ENCODE assay signal across 4 cellular contexts in the genomic region with DNA sequence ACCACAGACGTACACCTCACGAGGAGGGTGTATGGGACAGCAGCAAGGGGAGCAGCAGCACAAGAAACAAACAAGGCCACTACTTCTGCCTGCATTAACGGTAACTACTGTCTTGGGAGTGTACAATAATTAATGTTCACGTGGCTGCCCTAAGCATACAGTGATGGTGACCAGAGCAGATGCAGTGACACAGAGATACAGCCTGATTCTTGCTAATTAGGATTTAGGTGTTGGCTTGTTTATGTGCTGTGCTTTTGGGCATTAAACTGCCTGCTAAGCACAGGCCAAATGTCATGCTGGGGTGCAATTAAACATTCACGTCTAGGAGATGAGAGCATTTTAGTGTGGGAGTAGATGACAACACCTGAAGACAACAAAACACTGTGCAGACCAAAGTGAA.
A peak's percentile ranks its signal among the peaks of the same experiment; 100 is the strongest.
TF ChIP-seq lines count a peak whose summit lies in the region.

No MANE protein-coding gene starts in this region.

TF ChIP-seq in SK-N-SH treated with all-trans-retinoic acid at 6 μM for 48 hours, 23 proteins besides CTCF, POLR2A, EP300 and RAD21:
- TF ChIP-seq GLIS3 (CRISPR knock-in tag; IDR thresholded peaks at IDR 0.05) (no peak), ZNF70 (CRISPR knock-in tag; IDR thresholded peaks at IDR 0.05) (no peak), ZNF565 (CRISPR knock-in tag; conservative IDR thresholded peaks at IDR 0.05; ENCODE audit: low read depth) (no peak), ESRRG (CRISPR knock-in tag; IDR thresholded peaks at IDR 0.05) (no peak), CSDC2 (CRISPR knock-in tag; IDR thresholded peaks at IDR 0.05) (no peak), ZFP3 (CRISPR knock-in tag; IDR thresholded peaks at IDR 0.05) (no peak)
- TF ChIP-seq, protein P1, sequence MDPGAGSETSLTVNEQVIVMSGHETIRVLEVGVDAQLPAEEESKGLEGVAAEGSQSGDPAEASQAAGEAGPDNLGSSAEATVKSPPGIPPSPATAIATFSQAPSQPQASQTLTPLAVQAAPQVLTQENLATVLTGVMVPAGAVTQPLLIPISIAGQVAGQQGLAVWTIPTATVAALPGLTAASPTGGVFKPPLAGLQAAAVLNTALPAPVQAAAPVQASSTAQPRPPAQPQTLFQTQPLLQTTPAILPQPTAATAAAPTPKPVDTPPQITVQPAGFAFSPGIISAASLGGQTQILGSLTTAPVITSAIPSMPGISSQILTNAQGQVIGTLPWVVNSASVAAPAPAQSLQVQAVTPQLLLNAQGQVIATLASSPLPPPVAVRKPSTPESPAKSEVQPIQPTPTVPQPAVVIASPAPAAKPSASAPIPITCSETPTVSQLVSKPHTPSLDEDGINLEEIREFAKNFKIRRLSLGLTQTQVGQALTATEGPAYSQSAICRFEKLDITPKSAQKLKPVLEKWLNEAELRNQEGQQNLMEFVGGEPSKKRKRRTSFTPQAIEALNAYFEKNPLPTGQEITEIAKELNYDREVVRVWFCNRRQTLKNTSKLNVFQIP (CRISPR knock-in tag; IDR thresholded peaks at IDR 0.05; ENCODE audit: borderline replicate concordance, low read depth) = no peak
- TF ChIP-seq, protein P2, sequence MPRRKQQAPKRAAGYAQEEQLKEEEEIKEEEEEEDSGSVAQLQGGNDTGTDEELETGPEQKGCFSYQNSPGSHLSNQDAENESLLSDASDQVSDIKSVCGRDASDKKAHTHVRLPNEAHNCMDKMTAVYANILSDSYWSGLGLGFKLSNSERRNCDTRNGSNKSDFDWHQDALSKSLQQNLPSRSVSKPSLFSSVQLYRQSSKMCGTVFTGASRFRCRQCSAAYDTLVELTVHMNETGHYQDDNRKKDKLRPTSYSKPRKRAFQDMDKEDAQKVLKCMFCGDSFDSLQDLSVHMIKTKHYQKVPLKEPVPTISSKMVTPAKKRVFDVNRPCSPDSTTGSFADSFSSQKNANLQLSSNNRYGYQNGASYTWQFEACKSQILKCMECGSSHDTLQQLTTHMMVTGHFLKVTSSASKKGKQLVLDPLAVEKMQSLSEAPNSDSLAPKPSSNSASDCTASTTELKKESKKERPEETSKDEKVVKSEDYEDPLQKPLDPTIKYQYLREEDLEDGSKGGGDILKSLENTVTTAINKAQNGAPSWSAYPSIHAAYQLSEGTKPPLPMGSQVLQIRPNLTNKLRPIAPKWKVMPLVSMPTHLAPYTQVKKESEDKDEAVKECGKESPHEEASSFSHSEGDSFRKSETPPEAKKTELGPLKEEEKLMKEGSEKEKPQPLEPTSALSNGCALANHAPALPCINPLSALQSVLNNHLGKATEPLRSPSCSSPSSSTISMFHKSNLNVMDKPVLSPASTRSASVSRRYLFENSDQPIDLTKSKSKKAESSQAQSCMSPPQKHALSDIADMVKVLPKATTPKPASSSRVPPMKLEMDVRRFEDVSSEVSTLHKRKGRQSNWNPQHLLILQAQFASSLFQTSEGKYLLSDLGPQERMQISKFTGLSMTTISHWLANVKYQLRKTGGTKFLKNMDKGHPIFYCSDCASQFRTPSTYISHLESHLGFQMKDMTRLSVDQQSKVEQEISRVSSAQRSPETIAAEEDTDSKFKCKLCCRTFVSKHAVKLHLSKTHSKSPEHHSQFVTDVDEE (CRISPR knock-in tag; IDR thresholded peaks at IDR 0.05) = no peak

TF ChIP-seq in SK-N-SH, 30 proteins besides CTCF, POLR2A, EP300 and RAD21 (continues in another document):
- TF ChIP-seq FOXJ3 (CRISPR knock-in tag; IDR thresholded peaks at IDR 0.05) (no peak), NFIC (IDR thresholded peaks at IDR 0.05; ENCODE audit: borderline replicate concordance) (no peak), ELF1 (IDR thresholded peaks at IDR 0.05) (no peak), SIN3A (IDR thresholded peaks at IDR 0.05; ENCODE audit: borderline replicate concordance, low read depth, low read length) (no peak), RXRA (IDR thresholded peaks at IDR 0.05; ENCODE audit: borderline replicate concordance, low read depth) (no peak), MXI1 (IDR thresholded peaks at IDR 0.05; ENCODE audit: low read depth, low read length) (no peak), TEAD4 (IDR thresholded peaks at IDR 0.05; ENCODE audit: borderline replicate concordance, insufficient read depth) (no peak), CHD2 (IDR thresholded peaks at IDR 0.05; ENCODE audit: low read length, partially characterized antibody) (no peak), RFX5 (IDR thresholded peaks at IDR 0.05; ENCODE audit: low read length) (no peak), JUND (IDR thresholded peaks at IDR 0.05) (no peak), TCF12 (IDR thresholded peaks at IDR 0.05) (no peak), FOSL2 (IDR thresholded peaks at IDR 0.05; ENCODE audit: borderline replicate concordance, low read depth) (no peak)
- TF ChIP-seq, protein P3, sequence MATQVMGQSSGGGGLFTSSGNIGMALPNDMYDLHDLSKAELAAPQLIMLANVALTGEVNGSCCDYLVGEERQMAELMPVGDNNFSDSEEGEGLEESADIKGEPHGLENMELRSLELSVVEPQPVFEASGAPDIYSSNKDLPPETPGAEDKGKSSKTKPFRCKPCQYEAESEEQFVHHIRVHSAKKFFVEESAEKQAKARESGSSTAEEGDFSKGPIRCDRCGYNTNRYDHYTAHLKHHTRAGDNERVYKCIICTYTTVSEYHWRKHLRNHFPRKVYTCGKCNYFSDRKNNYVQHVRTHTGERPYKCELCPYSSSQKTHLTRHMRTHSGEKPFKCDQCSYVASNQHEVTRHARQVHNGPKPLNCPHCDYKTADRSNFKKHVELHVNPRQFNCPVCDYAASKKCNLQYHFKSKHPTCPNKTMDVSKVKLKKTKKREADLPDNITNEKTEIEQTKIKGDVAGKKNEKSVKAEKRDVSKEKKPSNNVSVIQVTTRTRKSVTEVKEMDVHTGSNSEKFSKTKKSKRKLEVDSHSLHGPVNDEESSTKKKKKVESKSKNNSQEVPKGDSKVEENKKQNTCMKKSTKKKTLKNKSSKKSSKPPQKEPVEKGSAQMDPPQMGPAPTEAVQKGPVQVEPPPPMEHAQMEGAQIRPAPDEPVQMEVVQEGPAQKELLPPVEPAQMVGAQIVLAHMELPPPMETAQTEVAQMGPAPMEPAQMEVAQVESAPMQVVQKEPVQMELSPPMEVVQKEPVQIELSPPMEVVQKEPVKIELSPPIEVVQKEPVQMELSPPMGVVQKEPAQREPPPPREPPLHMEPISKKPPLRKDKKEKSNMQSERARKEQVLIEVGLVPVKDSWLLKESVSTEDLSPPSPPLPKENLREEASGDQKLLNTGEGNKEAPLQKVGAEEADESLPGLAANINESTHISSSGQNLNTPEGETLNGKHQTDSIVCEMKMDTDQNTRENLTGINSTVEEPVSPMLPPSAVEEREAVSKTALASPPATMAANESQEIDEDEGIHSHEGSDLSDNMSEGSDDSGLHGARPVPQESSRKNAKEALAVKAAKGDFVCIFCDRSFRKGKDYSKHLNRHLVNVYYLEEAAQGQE (IDR thresholded peaks at IDR 0.05; ENCODE audit: low read depth, low read length) = no peak
- TF ChIP-seq, protein P4, sequence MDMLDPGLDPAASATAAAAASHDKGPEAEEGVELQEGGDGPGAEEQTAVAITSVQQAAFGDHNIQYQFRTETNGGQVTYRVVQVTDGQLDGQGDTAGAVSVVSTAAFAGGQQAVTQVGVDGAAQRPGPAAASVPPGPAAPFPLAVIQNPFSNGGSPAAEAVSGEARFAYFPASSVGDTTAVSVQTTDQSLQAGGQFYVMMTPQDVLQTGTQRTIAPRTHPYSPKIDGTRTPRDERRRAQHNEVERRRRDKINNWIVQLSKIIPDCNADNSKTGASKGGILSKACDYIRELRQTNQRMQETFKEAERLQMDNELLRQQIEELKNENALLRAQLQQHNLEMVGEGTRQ (IDR thresholded peaks at IDR 0.05; ENCODE audit: borderline replicate concordance, low read depth, low read length) = no peak

TF ChIP-seq in GM12891, 5 proteins besides CTCF, POLR2A, EP300 and RAD21:
- no peak for TF ChIP-seq SPI1 (IDR thresholded peaks at IDR 0.05; ENCODE audit: low read depth, low read length)
- TF ChIP-seq POLR2AphosphoS5 (IDR thresholded peaks at IDR 0.05; ENCODE audit: low read depth, low read length) = peak; percentile 54; the same call in 1 of the 2 replicates

TF ChIP-seq in endothelial cell of umbilical vein, 7 proteins besides CTCF, POLR2A, EP300 and RAD21:
- TF ChIP-seq POLR2AphosphoS5 (IDR thresholded peaks at IDR 0.05; ENCODE audit: insufficient read depth, low read depth, low read length) (no peak), EZH2 (IDR thresholded peaks at IDR 0.05; ENCODE audit: borderline replicate concordance, low read depth, low read length, severe bottlenecking) (no peak), JUN (IDR thresholded peaks at IDR 0.05; ENCODE audit: borderline replicate concordance, insufficient read depth, insufficient read length, low read depth) (no peak), GATA2 (IDR thresholded peaks at IDR 0.05; ENCODE audit: insufficient read depth, insufficient read length, low read depth, low read length) (no peak), FOS (IDR thresholded peaks at IDR 0.05; ENCODE audit: borderline replicate concordance, insufficient read depth, low read length) (no peak), MYC (IDR thresholded peaks at IDR 0.05; ENCODE audit: low read depth, low read length) (no peak)
- TF ChIP-seq, protein P5, sequence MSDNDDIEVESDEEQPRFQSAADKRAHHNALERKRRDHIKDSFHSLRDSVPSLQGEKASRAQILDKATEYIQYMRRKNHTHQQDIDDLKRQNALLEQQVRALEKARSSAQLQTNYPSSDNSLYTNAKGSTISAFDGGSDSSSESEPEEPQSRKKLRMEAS (IDR thresholded peaks at IDR 0.05; ENCODE audit: insufficient read depth, insufficient read length) = no peak
